In the genomic region with DNA sequence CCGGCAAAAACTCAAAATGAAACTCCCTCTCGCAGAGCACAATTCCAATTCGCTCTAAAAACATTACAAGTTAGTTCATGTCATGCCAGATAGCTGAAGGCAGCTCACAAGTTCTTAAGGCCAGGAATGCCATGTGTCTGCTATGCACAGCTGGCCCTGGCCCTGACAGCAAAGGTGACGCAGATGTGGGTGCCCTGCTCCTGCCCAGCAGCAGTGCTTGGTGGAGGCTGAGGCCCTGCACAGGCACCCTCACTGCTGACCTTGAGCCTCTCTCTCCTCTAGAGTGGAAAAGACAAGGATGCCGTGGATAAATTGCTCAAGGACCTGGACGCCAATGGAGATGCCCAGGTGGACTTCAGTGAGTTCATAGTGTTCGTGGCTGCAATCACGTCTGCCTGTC, we compare ENCODE assay signal across 9 cellular contexts. TPM values are rescaled to one million over a fixed set of nuclear protein-coding genes. Genes with fewer than 3 reads are reported as not detected.
DNase-seq lines count a peak whose midpoint lies in the region; ATAC-seq and TF ChIP-seq lines count a peak whose summit lies in the region.
"Had no signal": no experiment of that assay in that cellular context is flagged by ENCODE, and none has a peak within 500 bp of the region (broad histone marks: within the 10 kb centered on the region; RNA-seq: fewer than 3 reads in every experiment).

No MANE protein-coding gene starts in this region.

- H3K27ac Mint-ChIP-seq in activated CD4-positive, alpha-beta memory T cell treated with anti-CD3 and anti-CD28 coated beads, Interleukin-2, amount 10 ng/mL, durations not matched to agents 7 days and 5 days = peak overlapping the region; percentile 92
- no peak overlapping the region for H3K27ac Mint-ChIP-seq in WTC11

- peaks cover 86% of the 10 kb centered on the region for H3K4me1 Mint-ChIP-seq in activated CD4-positive, alpha-beta memory T cell treated with anti-CD3 and anti-CD28 coated beads, Interleukin-2, amount 10 ng/mL, durations not matched to agents 7 days and 5 days
- peaks cover 3% of the 10 kb centered on the region; the same call in 1 of the 2 replicates for H3K4me1 Mint-ChIP-seq in WTC11

- POLR2A ChIA-PET in activated CD4-positive, alpha-beta memory T cell treated with anti-CD3 and anti-CD28 coated beads, Interleukin-2, amount 10 ng/mL, durations not matched to agents 7 days and 5 days (lab: Charles Lee) = interaction anchor here (1.0 to 10.6 kb wide), 17 partner anchors 9 to 519 kb away, joined by 3 to 374 read pairs (median 7); partner anchors contain the start of genes BLOC1S4, GRPEL1, MRFAP1 and MRFAP1L1
- POLR2A ChIA-PET in WTC11 (lab: Charles Lee) = interaction anchor here (0.6 kb wide), 1 partner anchor 42 kb away, joined by 3 read pairs; no protein-coding TSS in a partner anchor

- ATAC-seq in GM19025 (IDR thresholded peaks at IDR 0.05; ENCODE audit: low read depth, unreplicated experiment) (peak; percentile 26), heart right ventricle (peak in 7 of 8 donors; percentile 59 to 91 (median 81)), GM21529 (IDR thresholded peaks at IDR 0.05; ENCODE audit: unreplicated experiment) (no peak), WTC11 (no peak)

- H3K27ac ChIP-seq in heart right ventricle = peak overlapping the region in 9 of 10 donors; percentile 42 to 90 (median 68)
- H3K27ac ChIP-seq in spleen = peak overlapping the region; percentile 72 to 91 (median 83)

- peaks cover 9 to 46% (median 21%) of the 10 kb centered on the region in 9 donors for H3K4me1 ChIP-seq in heart right ventricle
- H3K4me1 ChIP-seq in spleen = peaks cover 9 to 76% (median 42%) of the 10 kb centered on the region in 6 donors

- H3K36me3 ChIP-seq in heart right ventricle (peaks cover 0 to 24% (median 0%) of the 10 kb centered on the region in 9 donors), spleen (peaks cover 0 to 43% (median 5%) of the 10 kb centered on the region in 6 donors)

- H3K9me3 ChIP-seq in heart right ventricle (no peaks in the 10 kb centered on the region), spleen (no peaks in the 10 kb centered on the region)

- CTCF ChIA-PET in activated CD4-positive, alpha-beta memory T cell treated with anti-CD3 and anti-CD28 coated beads, Interleukin-2, amount 10 ng/mL, durations not matched to agents 7 days and 5 days (lab: Charles Lee) = interaction anchor here (1.0 to 10.7 kb wide), 7 partner anchors 9 to 371 kb away, joined by 3 to 180 read pairs (median 7); partner anchors contain the start of genes GRPEL1 and MRFAP1L1
- CTCF ChIA-PET in WTC11 (lab: Charles Lee) = interaction anchor here (1.8 kb wide), 1 partner anchor 16 kb away, joined by 6 read pairs; no protein-coding TSS in a partner anchor

- no peaks in the 10 kb centered on the region for H3K27me3 ChIP-seq in heart right ventricle
- H3K27me3 ChIP-seq in spleen (replicated peaks in 1 of 7) = no peaks in the 10 kb centered on the region

- peaks cover 32% of the 10 kb centered on the region for H3K36me3 Mint-ChIP-seq in activated CD4-positive, alpha-beta memory T cell treated with anti-CD3 and anti-CD28 coated beads, Interleukin-2, amount 10 ng/mL, durations not matched to agents 7 days and 5 days (ENCODE audit: low read depth)
- peaks cover 5% of the 10 kb centered on the region; the same call in 1 of the 2 replicates for H3K36me3 Mint-ChIP-seq in WTC11

- intact Hi-C loops in heart right ventricle (cut with DNase I) = no loop called here
- intact Hi-C loops in spleen (cut with DNase I; ENCODE audit: low total_unique reads) = no loop called here

- no peak overlapping the region for H3K4me3 ChIP-seq in heart right ventricle
- peak overlapping the region in 1 of 8 donors; percentile 60 for H3K4me3 ChIP-seq in spleen

- DNase-seq in activated CD4-positive, alpha-beta memory T cell treated with anti-CD3 and anti-CD28 coated beads, Interleukin-2, amount 10 ng/mL, durations not matched to agents 7 days and 5 days = no peak
- no peak for DNase-seq in heart right ventricle
- no peak for DNase-seq in spleen
- DNase-seq in NCI-H1048 (lab: John Stamatoyannopoulos, UW) = no peak
- DNase-seq in WTC11 (ENCODE audit: low spot score) = no peak
- DNase-seq: EL, hypothalamus had no signal

- no peaks in the 10 kb centered on the region for H3K9me3 Mint-ChIP-seq in activated CD4-positive, alpha-beta memory T cell treated with anti-CD3 and anti-CD28 coated beads, Interleukin-2, amount 10 ng/mL, durations not matched to agents 7 days and 5 days
- H3K9me3 Mint-ChIP-seq in WTC11 = no peaks in the 10 kb centered on the region

- TF ChIP-seq CTCF in heart right ventricle (IDR thresholded peaks at IDR 0.05) (no peak), spleen (IDR thresholded peaks at IDR 0.05 in 8 of 11, conservative IDR thresholded peaks at IDR 0.05 in 3 of 11) (no peak), WTC11 (IDR thresholded peaks at IDR 0.05) (no peak)

- peak overlapping the region; percentile 61 for H3K4me3 Mint-ChIP-seq in activated CD4-positive, alpha-beta memory T cell treated with anti-CD3 and anti-CD28 coated beads, Interleukin-2, amount 10 ng/mL, durations not matched to agents 7 days and 5 days
- no peak overlapping the region for H3K4me3 Mint-ChIP-seq in WTC11

- WGBS in heart right ventricle, 2 donors = 48 to 62% methylated on average over 8 of the region's 8 CpGs
- 69 to 84% (median 76%) methylated on average over 7 to 8 of the region's 8 CpGs for WGBS in spleen, 5 donors

- no peak for TF ChIP-seq POLR2A in spleen (IDR thresholded peaks at IDR 0.05)

- no peaks in the 10 kb centered on the region for H3K27me3 Mint-ChIP-seq in activated CD4-positive, alpha-beta memory T cell treated with anti-CD3 and anti-CD28 coated beads, Interleukin-2, amount 10 ng/mL, durations not matched to agents 7 days and 5 days
- H3K27me3 Mint-ChIP-seq in WTC11 (ENCODE audit: low read depth) = no peaks in the 10 kb centered on the region

TF ChIP-seq in WTC11, 78 proteins besides CTCF, POLR2A, EP300 and RAD21 (continues in another document):
- TF ChIP-seq TCF7 (CRISPR knock-in tag; IDR thresholded peaks at IDR 0.05; ENCODE audit: low read depth) (no peak), ETV6 (CRISPR knock-in tag; IDR thresholded peaks at IDR 0.05) (no peak), ELF4 (CRISPR knock-in tag; IDR thresholded peaks at IDR 0.05; ENCODE audit: low read depth) (no peak), RORB (CRISPR knock-in tag; IDR thresholded peaks at IDR 0.05) (no peak), IRF2 (CRISPR knock-in tag; IDR thresholded peaks at IDR 0.05; ENCODE audit: borderline replicate concordance, low read depth) (no peak), CBFB (CRISPR knock-in tag; IDR thresholded peaks at IDR 0.05; ENCODE audit: low read depth) (no peak), ZNF121 (CRISPR knock-in tag; IDR thresholded peaks at IDR 0.05) (no peak), NR3C1 (CRISPR knock-in tag; conservative IDR thresholded peaks at IDR 0.05; ENCODE audit: low read depth) (no peak), ZBTB21 (CRISPR knock-in tag; IDR thresholded peaks at IDR 0.05; ENCODE audit: borderline replicate concordance) (no peak)
- TF ChIP-seq, protein P1, sequence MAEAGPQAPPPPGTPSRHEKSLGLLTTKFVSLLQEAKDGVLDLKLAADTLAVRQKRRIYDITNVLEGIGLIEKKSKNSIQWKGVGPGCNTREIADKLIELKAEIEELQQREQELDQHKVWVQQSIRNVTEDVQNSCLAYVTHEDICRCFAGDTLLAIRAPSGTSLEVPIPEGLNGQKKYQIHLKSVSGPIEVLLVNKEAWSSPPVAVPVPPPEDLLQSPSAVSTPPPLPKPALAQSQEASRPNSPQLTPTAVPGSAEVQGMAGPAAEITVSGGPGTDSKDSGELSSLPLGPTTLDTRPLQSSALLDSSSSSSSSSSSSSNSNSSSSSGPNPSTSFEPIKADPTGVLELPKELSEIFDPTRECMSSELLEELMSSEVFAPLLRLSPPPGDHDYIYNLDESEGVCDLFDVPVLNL (CRISPR knock-in tag; IDR thresholded peaks at IDR 0.05; ENCODE audit: borderline replicate concordance, low read depth) = no peak
- TF ChIP-seq, protein P2, sequence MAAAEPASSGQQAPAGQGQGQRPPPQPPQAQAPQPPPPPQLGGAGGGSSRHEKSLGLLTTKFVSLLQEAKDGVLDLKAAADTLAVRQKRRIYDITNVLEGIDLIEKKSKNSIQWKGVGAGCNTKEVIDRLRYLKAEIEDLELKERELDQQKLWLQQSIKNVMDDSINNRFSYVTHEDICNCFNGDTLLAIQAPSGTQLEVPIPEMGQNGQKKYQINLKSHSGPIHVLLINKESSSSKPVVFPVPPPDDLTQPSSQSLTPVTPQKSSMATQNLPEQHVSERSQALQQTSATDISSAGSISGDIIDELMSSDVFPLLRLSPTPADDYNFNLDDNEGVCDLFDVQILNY (CRISPR knock-in tag; IDR thresholded peaks at IDR 0.05) = no peak

RNA-seq across cellular contexts. Expression of gene S100P, which starts 2.9 kb away (rescaled TPM):
- total RNA-seq in activated CD4-positive, alpha-beta memory T cell treated with anti-CD3 and anti-CD28 coated beads, Interleukin-2, amount 10 ng/mL, durations not matched to agents 7 days and 5 days = 100 to 1,000 TPM; 165 to 176 TPM
- total RNA-seq in heart right ventricle = 1 to 10 TPM in 5 of 10 donors, under 1 TPM in 1, not detected in 4; 0.41 to 8.2 (median 1.6) TPM
- under 1 TPM; 0.22 to 0.68 TPM for polyA plus RNA-seq in heart right ventricle
- 100 to 1,000 TPM in 2 of 7 donors, 10 to 100 TPM in 5; 17.1 to 162 (median 34.9) TPM for total RNA-seq in spleen
- polyA plus RNA-seq in spleen = 10 to 100 TPM in 1 of 3 donors, 1 to 10 TPM in 2; 3.5 to 15.3 (median 8.8) TPM
- total RNA-seq in WTC11 (2021) = 0.55 TPM in 1 of 3 replicates, not detected in the others

RNA-seq across cellular contexts. Expression of gene MRFAP1L1, which starts 13.1 kb away (rescaled TPM):
- 10 to 100 TPM; 81.9 to 83.1 TPM for total RNA-seq in activated CD4-positive, alpha-beta memory T cell treated with anti-CD3 and anti-CD28 coated beads, Interleukin-2, amount 10 ng/mL, durations not matched to agents 7 days and 5 days
- 10 to 100 TPM; 37.5 to 49.9 (median 42.1) TPM for total RNA-seq in heart right ventricle
- polyA plus RNA-seq in heart right ventricle = 10 to 100 TPM; 61.5 to 73.7 TPM
- 10 to 100 TPM; 45.6 to 96.9 (median 57.1) TPM for total RNA-seq in spleen
- polyA plus RNA-seq in spleen = 10 to 100 TPM; 50.6 to 74.2 (median 67.7) TPM
- 52.0 to 56.9 TPM (median 54.4 TPM) in 3 replicates for total RNA-seq in WTC11 (2021)

RNA-seq across cellular contexts. Expression of gene BLOC1S4, which starts 19.4 kb away (rescaled TPM):
- 10 to 100 TPM; 22.9 to 23.2 TPM for total RNA-seq in activated CD4-positive, alpha-beta memory T cell treated with anti-CD3 and anti-CD28 coated beads, Interleukin-2, amount 10 ng/mL, durations not matched to agents 7 days and 5 days
- total RNA-seq in heart right ventricle (10 to 100 TPM in 1 of 10 donors, 1 to 10 TPM in 9; 4.4 to 10.2 (median 7.0) TPM), spleen (10 to 100 TPM; 13.4 to 24.2 (median 16.7) TPM), WTC11 (2021) (21.4 to 23.4 TPM (median 21.9 TPM) in 3 replicates)
- polyA plus RNA-seq in heart right ventricle (1 to 10 TPM; 4.8 to 7.8 TPM), spleen (10 to 100 TPM; 19.6 to 22.8 (median 20.3) TPM)

RNA-seq across cellular contexts. Expression of gene MRFAP1, which starts 56.1 kb away (rescaled TPM):
- total RNA-seq in activated CD4-positive, alpha-beta memory T cell treated with anti-CD3 and anti-CD28 coated beads, Interleukin-2, amount 10 ng/mL, durations not matched to agents 7 days and 5 days = 100 to 1,000 TPM; 142 to 144 TPM
- 100 to 1,000 TPM; 222 to 268 (median 248) TPM for total RNA-seq in heart right ventricle
- polyA plus RNA-seq in heart right ventricle = 100 to 1,000 TPM; 163 to 445 TPM
- total RNA-seq in spleen = 100 to 1,000 TPM; 181 to 265 (median 227) TPM
- 100 to 1,000 TPM; 133 to 299 (median 191) TPM for polyA plus RNA-seq in spleen
- 296 to 319 TPM (median 303 TPM) in 3 replicates for total RNA-seq in WTC11 (2021)

Comparison
In these comparisons a context has a peak if more than half of its experiments do, and no peak if none do; other contexts are left out.
1. ATAC-seq: peak in GM19025 (single experiment) and heart right ventricle (7 of 8); none in GM21529 (single experiment) and WTC11 (single experiment).